Comparison of ENCODE assay signal across 1 cellular context in the genomic region with DNA sequence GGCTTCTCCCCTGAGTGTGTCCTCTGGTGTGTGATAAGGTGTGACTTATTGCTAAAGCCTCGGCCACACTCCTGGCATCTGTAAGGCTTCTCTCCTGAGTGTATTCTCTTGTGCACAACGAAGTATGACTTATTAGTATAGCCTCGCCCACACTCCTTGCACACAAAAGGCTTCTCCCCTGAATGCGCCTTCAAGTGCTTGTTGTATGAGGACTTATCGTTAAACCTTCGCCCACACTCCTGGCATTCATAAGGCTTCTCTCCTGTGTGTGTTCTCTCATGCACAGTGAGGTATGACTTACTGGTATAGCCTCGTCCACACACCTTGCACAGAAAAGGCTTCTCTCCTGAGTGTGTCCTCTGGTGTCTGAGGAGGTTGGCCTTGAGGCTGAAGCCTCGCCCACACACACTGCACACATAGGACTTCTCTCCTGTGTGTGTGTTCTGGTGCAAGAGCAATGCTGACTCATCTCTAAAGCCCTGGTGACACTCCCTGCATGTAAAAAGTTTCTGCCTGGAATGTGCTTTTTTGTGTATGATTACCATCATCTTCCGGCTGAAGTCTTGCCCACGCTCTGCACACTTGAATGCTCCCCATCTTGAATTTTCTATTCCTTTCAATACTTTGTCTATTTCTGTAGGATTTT.
A peak's percentile ranks its signal among the peaks of the same experiment; 100 is the strongest.
TF ChIP-seq lines count a peak whose summit lies in the region.

No MANE protein-coding gene starts in this region.

TF ChIP-seq in HepG2, 621 proteins besides CTCF, POLR2A, EP300 and RAD21:
- 0 out of 2 replicates have a peak, but pooled peaks have one; percentile 7 for TF ChIP-seq CEBPB (IDR thresholded peaks at IDR 0.05; ENCODE audit: borderline replicate concordance, low read depth, low read length)
- 0 out of 2 replicates have a peak, but pooled peaks have one; percentile 16 for TF ChIP-seq NFE2L2 (IDR thresholded peaks at IDR 0.05; ENCODE audit: low read length)
- TF ChIP-seq ZNF629 (CRISPR knock-in tag; conservative IDR thresholded peaks at IDR 0.05), result no peak
- TF ChIP-seq NFE2 (CRISPR knock-in tag; IDR thresholded peaks at IDR 0.05), result peak; percentile 66; the same call in 1 of the 2 replicates
- TF ChIP-seq RBFOX2 (IDR thresholded peaks at IDR 0.05; ENCODE audit: low read depth, low read length), result no peak
- TF ChIP-seq ZNF510 (CRISPR knock-in tag; IDR thresholded peaks at IDR 0.05; ENCODE audit: low read depth), result no peak
- no peak for TF ChIP-seq ISX (CRISPR knock-in tag; conservative IDR thresholded peaks at IDR 0.05)
- TF ChIP-seq KDM2A (CRISPR knock-in tag; IDR thresholded peaks at IDR 0.05; ENCODE audit: borderline replicate concordance, low read depth), result peak; percentile 28; the same call in 1 of the 2 replicates
- TF ChIP-seq MAFK (conservative IDR thresholded peaks at IDR 0.05 in 1 of 2, IDR thresholded peaks at IDR 0.05 in 1 of 2; ENCODE audit: low read length in 2 of 2), result peak; percentile 91 to 92
- peak; percentile 82 for TF ChIP-seq FOSL2 (CRISPR knock-in tag; IDR thresholded peaks at IDR 0.05)
- no peak for TF ChIP-seq ZNF274 (CRISPR knock-in tag; IDR thresholded peaks at IDR 0.05)
- peak; percentile 89 for TF ChIP-seq MAFF (IDR thresholded peaks at IDR 0.05; ENCODE audit: low read depth, low read length)
